ENCODE assay signal across 9 cellular contexts in genomic region chr10:101397140-101397539, GRCh38. TPM values are rescaled to one million over a fixed set of nuclear protein-coding genes. Genes with fewer than 3 reads are reported as not detected.
DNase-seq lines count a peak whose midpoint lies in the region; ATAC-seq, FAIRE-seq and TF ChIP-seq lines count a peak whose summit lies in the region.
"Had no signal": no experiment of that assay in that cellular context is flagged by ENCODE, and none has a peak within 500 bp of the region (broad histone marks: within the 10 kb centered on the region; RNA-seq: fewer than 3 reads in every experiment).

No MANE protein-coding gene starts in this region.

- no peak for ATAC-seq in HG02610 (IDR thresholded peaks at IDR 0.05; ENCODE audit: unreplicated experiment)

- H3K4me3 ChIP-seq in tibial artery, result no peak overlapping the region

- no peaks in the 10 kb centered on the region for H3K9me3 ChIP-seq in tibial artery

- intact Hi-C loops in tibial artery (cut with DNase I; ENCODE audit: low total_unique reads), result no loop called here

- H3K36me3 ChIP-seq in tibial artery, result no peaks in the 10 kb centered on the region

- no peak for FAIRE-seq in RCC 7860 (lab: Jason Lieb, UNC)
- no peak for FAIRE-seq in urothelium cell line (lab: Jason Lieb, UNC)

- H3K4me1 ChIP-seq in tibial artery, result peaks cover 0 to 9% (median 0%) of the 10 kb centered on the region in 4 donors

- H3K27ac ChIP-seq in tibial artery, result no peak overlapping the region
- H3K27ac ChIP-seq: epithelial cell of prostate had no signal

- DNase-seq in stimulated activated CD4-positive, alpha-beta T cell treated with anti-CD3 and anti-CD28 coated beads, Interleukin-4, amount 100 ng/mL, for 24 hours, result peak; percentile 26
- no peak for DNase-seq in stimulated activated CD4-positive, alpha-beta T cell treated with anti-CD3 and anti-CD28 coated beads, Interleukin-2, amount 100 ng/mL, for 48 hours
- DNase-seq in RCC 7860 (ENCODE audit: low spot score) (peak; percentile 53), fibroblast of gingiva (ENCODE audit: low read depth) (peak; percentile 72), urothelium cell line (ENCODE audit: low spot score) (peak; percentile 8), tibial artery (no peak), ureter (ENCODE audit: low spot score) (no peak)

- no peaks in the 10 kb centered on the region for H3K27me3 ChIP-seq in tibial artery

- no peak for TF ChIP-seq CTCF in tibial artery (IDR thresholded peaks at IDR 0.05)

RNA-seq across cellular contexts. Expression of gene BTRC, which starts 43.2 kb away (rescaled TPM):
- total RNA-seq in ureter, result 30.9 TPM

Comparison
In these comparisons a context has a peak if more than half of its experiments do, and no peak if none do; other contexts are left out.
1. DNase-seq: peak in stimulated activated CD4-positive, alpha-beta T cell treated with anti-CD3 and anti-CD28 coated beads, Interleukin-4, amount 100 ng/mL, for 24 hours (single experiment), RCC 7860 (single experiment), fibroblast of gingiva (single experiment) and urothelium cell line (single experiment); none in stimulated activated CD4-positive, alpha-beta T cell treated with anti-CD3 and anti-CD28 coated beads, Interleukin-2, amount 100 ng/mL, for 48 hours (0 of 2), tibial artery (0 of 2) and ureter (single experiment).